In genomic region chr17:80986816-80987480, GRCh38 we compare ENCODE assay signal across 16 cellular contexts. TPM values are rescaled to one million over a fixed set of nuclear protein-coding genes. Genes with fewer than 3 reads are reported as not detected.
DNase-seq lines count a peak whose midpoint lies in the region; ATAC-seq, FAIRE-seq and TF ChIP-seq lines count a peak whose summit lies in the region.
"Had no signal": no experiment of that assay in that cellular context is flagged by ENCODE, and none has a peak within 500 bp of the region (broad histone marks: within the 10 kb centered on the region; RNA-seq: fewer than 3 reads in every experiment).

No MANE protein-coding gene starts in this region.

- peaks cover 4% of the 10 kb centered on the region for H3K79me2 ChIP-seq in astrocyte (ENCODE audit: insufficient read depth, low read length)

- H3K27me3 ChIP-seq in astrocyte (ENCODE audit: insufficient read depth, low read length) (no peaks in the 10 kb centered on the region), lower lobe of right lung (ENCODE audit: low read depth) (peaks cover 1% of the 10 kb centered on the region)
- H3K27me3 ChIP-seq: breast epithelium had no signal

- DNase-seq in NB4 (ENCODE audit: low read depth) (peak; percentile 68), astrocyte (ENCODE audit: low read depth) (no peak), lower lobe of right lung (peak; percentile 66), substantia nigra (lab: John Stamatoyannopoulos, UW) (peak in 28 of 49 donors; percentile 14 to 66 (median 42)), NCI-H510A (lab: John Stamatoyannopoulos, UW) (no peak), GDM1 (lab: John Stamatoyannopoulos, UW) (no peak)
- DNase-seq: CD8-positive, alpha-beta memory T cell; effector memory CD8-positive, alpha-beta T cell; EL; foreskin fibroblast; NCI-H1048 had no signal

- H2AFZ ChIP-seq in astrocyte (ENCODE audit: low read depth, low read length): peak overlapping the region; percentile 9

- H3K9me3 ChIP-seq in astrocyte (ENCODE audit: insufficient read depth, low read depth, low read length): no peaks in the 10 kb centered on the region
- H3K9me3 ChIP-seq in lower lobe of right lung: no peaks in the 10 kb centered on the region
- H3K9me3 ChIP-seq: breast epithelium had no signal

- TF ChIP-seq CTCF in NB4 (IDR thresholded peaks at IDR 0.05; ENCODE audit: low read depth, low read length) (no peak), astrocyte (IDR thresholded peaks at IDR 0.05; ENCODE audit: insufficient read depth, low read depth, low read length) (no peak), lower lobe of right lung (IDR thresholded peaks at IDR 0.05) (no peak)

- no peaks in the 10 kb centered on the region for H3K36me3 Mint-ChIP-seq in astrocyte (ENCODE audit: low read depth, unreplicated experiment)
- H3K36me3 Mint-ChIP-seq: activated naive CD4-positive, alpha-beta T cell treated with anti-CD3 and anti-CD28 coated beads, Interleukin-2, amount 50 U/mL, for 24 hours had no signal

- H3K27ac ChIP-seq in astrocyte (ENCODE audit: low read depth, low read length) (no peak overlapping the region), lower lobe of right lung (no peak overlapping the region), substantia nigra (ENCODE audit: low read depth, low read length, poor library complexity, severe bottlenecking) (no peak overlapping the region)
- H3K27ac ChIP-seq: SK-N-MC had no signal

- FAIRE-seq in astrocyte (lab: Jason Lieb, UNC): no peak
- FAIRE-seq: GM12891 had no signal

- no peaks in the 10 kb centered on the region for H3K27me3 Mint-ChIP-seq in astrocyte (ENCODE audit: low read depth, unreplicated experiment)
- H3K27me3 Mint-ChIP-seq: activated naive CD4-positive, alpha-beta T cell treated with anti-CD3 and anti-CD28 coated beads, Interleukin-2, amount 50 U/mL, for 24 hours had no signal

- no peak overlapping the region for H3K27ac Mint-ChIP-seq in astrocyte (ENCODE audit: unreplicated experiment)
- H3K27ac Mint-ChIP-seq: activated naive CD4-positive, alpha-beta T cell treated with anti-CD3 and anti-CD28 coated beads, Interleukin-2, amount 50 U/mL, for 24 hours; effector memory CD8-positive, alpha-beta T cell had no signal

- no peak overlapping the region for H3K4me3 ChIP-seq in NB4 (ENCODE audit: low read depth, low read length)
- H3K4me3 ChIP-seq in astrocyte (ENCODE audit: insufficient read depth, low read depth, low read length): no peak overlapping the region
- H3K4me3 ChIP-seq in lower lobe of right lung: no peak overlapping the region
- H3K4me3 ChIP-seq: breast epithelium, SK-N-MC had no signal

- H3K9me3 Mint-ChIP-seq in astrocyte (ENCODE audit: unreplicated experiment): no peaks in the 10 kb centered on the region
- H3K9me3 Mint-ChIP-seq: activated naive CD4-positive, alpha-beta T cell treated with anti-CD3 and anti-CD28 coated beads, Interleukin-2, amount 50 U/mL, for 24 hours; CD8-positive, alpha-beta memory T cell; effector memory CD8-positive, alpha-beta T cell had no signal

- no peaks in the 10 kb centered on the region for H4K20me1 ChIP-seq in astrocyte (ENCODE audit: insufficient read depth, low read length)

- H3K4me1 Mint-ChIP-seq in astrocyte (ENCODE audit: low read depth, unreplicated experiment): peaks cover 6% of the 10 kb centered on the region

- TF ChIP-seq POLR2A in NB4 (IDR thresholded peaks at IDR 0.05; ENCODE audit: extremely low read depth, insufficient read length): no peak

- ATAC-seq in lower lobe of right lung: peak in 1 of 2 donors; percentile 56
- no peak for ATAC-seq in GM21737 (IDR thresholded peaks at IDR 0.05; ENCODE audit: unreplicated experiment)
- ATAC-seq: effector memory CD8-positive, alpha-beta T cell had no signal

- H3K4me3 Mint-ChIP-seq in astrocyte (ENCODE audit: unreplicated experiment): no peak overlapping the region
- H3K4me3 Mint-ChIP-seq: activated naive CD4-positive, alpha-beta T cell treated with anti-CD3 and anti-CD28 coated beads, Interleukin-2, amount 50 U/mL, for 24 hours had no signal

- no peak overlapping the region for H3K9ac ChIP-seq in astrocyte (ENCODE audit: low read length)

- H3K36me3 ChIP-seq in astrocyte (ENCODE audit: insufficient read depth, low read length) (no peaks in the 10 kb centered on the region), lower lobe of right lung (no peaks in the 10 kb centered on the region)
- H3K36me3 ChIP-seq: breast epithelium had no signal

- H3K4me2 ChIP-seq in astrocyte (ENCODE audit: low read length): no peak overlapping the region

- intact Hi-C loops in lower lobe of right lung (cut with DNase I): no loop called here

- H3K4me1 ChIP-seq in astrocyte (ENCODE audit: insufficient read depth, low read length): peaks cover 21% of the 10 kb centered on the region
- peaks cover 23% of the 10 kb centered on the region for H3K4me1 ChIP-seq in lower lobe of right lung

RNA-seq across cellular contexts. Expression of gene CHMP6, which starts 4.7 kb away (rescaled TPM):
- total RNA-seq in astrocyte: 16.8 and 19.0 TPM in 2 replicates
- 28.8 TPM for total RNA-seq in lower lobe of right lung

RNA-seq across cellular contexts. Expression of gene BAIAP2, which starts 48.0 kb away (rescaled TPM):
- total RNA-seq in astrocyte (43.3 and 51.4 TPM in 2 replicates), lower lobe of right lung (119 TPM)

Comparison
In these comparisons a context has a peak if more than half of its experiments do, and no peak if none do; other contexts are left out.
1. DNase-seq: peak in NB4 (single experiment), lower lobe of right lung (single experiment) and substantia nigra (28 of 49); none in astrocyte (single experiment), NCI-H510A (single experiment) and GDM1 (single experiment).